8 cellular contexts compared by ENCODE assay signal in genomic region chr12:111767362-111768158, GRCh38. TPM values are rescaled to one million over a fixed set of nuclear protein-coding genes. Genes with fewer than 3 reads are reported as not detected.
A peak's percentile ranks its signal among the peaks of the same experiment; 100 is the strongest.
DNase-seq lines count a peak whose midpoint lies in the region; ATAC-seq and TF ChIP-seq lines count a peak whose summit lies in the region.

No MANE protein-coding gene starts in this region.

- H3K4me3 ChIP-seq in AG10803 (ENCODE audit: low read length) (peak overlapping the region; percentile 68), cardiac fibroblast (replicated peaks in 1 of 2; ENCODE audit: low read depth in 2 of 2, low read length in 2 of 2) (peak overlapping the region; percentile 66 to 78), left lung (peak overlapping the region; percentile 81 to 90), thymus (ENCODE audit: low read length) (peak overlapping the region; percentile 53)

- H3K9me3 ChIP-seq in left lung (no peaks in the 10 kb centered on the region), thymus (ENCODE audit: control insufficient read depth) (no peaks in the 10 kb centered on the region)

- H3K27me3 ChIP-seq in left lung (no peaks in the 10 kb centered on the region), thymus (ENCODE audit: control insufficient read depth, insufficient read depth) (peaks cover 7% of the 10 kb centered on the region)

- H3K36me3 ChIP-seq in left lung (no peaks in the 10 kb centered on the region), thymus (ENCODE audit: control insufficient read depth, insufficient read depth) (no peaks in the 10 kb centered on the region)

- H3K4me1 ChIP-seq in left lung (peaks cover 21 to 65% of the 10 kb centered on the region in 2 donors), thymus (ENCODE audit: control insufficient read depth, insufficient read depth, low read length) (peaks cover 9% of the 10 kb centered on the region)

- DNase-seq in AG10803 (ENCODE audit: low read depth) (peak; percentile 32), HT1080 (ENCODE audit: low read depth) (peak; percentile 62), cardiac fibroblast (ENCODE audit: low read depth in 2 of 2) (peak; percentile 21 to 27), left lung (no peak)

- intact Hi-C loops in left lung (cut with DNase I) = no loop called here

- H3K27ac ChIP-seq in left lung (peak overlapping the region; percentile 88 to 90), thymus (ENCODE audit: low read depth) (no peak overlapping the region)

- no peak for TF ChIP-seq CTCF in AG10803 (conservative IDR thresholded peaks at IDR 0.05; ENCODE audit: low read length)
- TF ChIP-seq CTCF in cardiac fibroblast (IDR thresholded peaks at IDR 0.05; ENCODE audit: low read depth, low read length) = no peak
- no peak for TF ChIP-seq CTCF in left lung (IDR thresholded peaks at IDR 0.05)

- WGBS in thymus = 44% methylated on average over 18 of the region's 18 CpGs

- ATAC-seq in left lung (peak; percentile 48), GM18511 (IDR thresholded peaks at IDR 0.05; ENCODE audit: unreplicated experiment) (no peak), GM18873 (IDR thresholded peaks at IDR 0.05; ENCODE audit: low FRiP score, unreplicated experiment) (no peak), GM18858 (IDR thresholded peaks at IDR 0.05; ENCODE audit: unreplicated experiment) (no peak)

RNA-seq across cellular contexts. Expression of gene ALDH2, which starts 0.8 kb away (rescaled TPM):
- 31.7 and 41.3 TPM in 2 replicates for total RNA-seq in HT1080 (2014; rRNA removed; shearing (Covaris generic))
- polyA plus RNA-seq in HT1080 (2015; cell fraction: cytosol; rRNA removed) = 21.6 and 27.4 TPM in 2 replicates
- polyA plus RNA-seq in HT1080 (2015; cell fraction: nucleus; rRNA removed) = 30.8 and 31.9 TPM in 2 replicates
- 100 to 1,000 TPM; 239 to 289 TPM for total RNA-seq in left lung
- 43.9 TPM for polyA plus RNA-seq in thymus

Comparison
In these comparisons a context has a peak if more than half of its experiments do, and no peak if none do; other contexts are left out.
1. DNase-seq: peak in AG10803 (single experiment), HT1080 (single experiment) and cardiac fibroblast (2 of 2); none in left lung (0 of 2).
2. Peak in every context shown above with its lines, with median percentiles within 50 percentile points of each other: H3K4me3 ChIP-seq.